ENCODE assay signal across 14 cellular contexts in the genomic region with DNA sequence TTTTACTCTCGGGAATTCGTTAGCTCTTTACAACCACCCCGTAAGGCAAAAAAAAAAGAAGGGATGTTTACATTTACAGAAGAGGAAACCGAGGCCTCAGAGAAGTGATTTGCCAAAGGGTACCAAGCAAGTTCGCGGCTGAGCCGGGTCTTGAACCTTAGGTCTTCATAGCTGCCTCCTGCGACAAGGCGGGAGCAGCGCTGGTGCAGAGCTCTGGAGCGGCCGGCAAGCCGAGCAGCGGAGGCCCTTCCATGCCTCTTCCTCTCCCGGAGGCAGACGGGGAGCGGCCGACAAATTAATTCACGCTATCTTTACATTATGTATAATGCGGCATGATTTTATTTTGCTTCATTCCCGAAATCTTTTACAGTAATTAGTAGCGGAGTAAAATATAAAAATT.
DNase-seq lines count a peak whose midpoint lies in the region; ATAC-seq, FAIRE-seq and TF ChIP-seq lines count a peak whose summit lies in the region.
"Had no signal": no experiment of that assay in that cellular context is flagged by ENCODE, and none has a peak within 500 bp of the region (broad histone marks: within the 10 kb centered on the region; RNA-seq: fewer than 3 reads in every experiment).

No MANE protein-coding gene starts in this region.

- TF ChIP-seq RAD21 in H1 (IDR thresholded peaks at IDR 0.05 in 1 of 2, conservative IDR thresholded peaks at IDR 0.05 in 1 of 2; ENCODE audit: low read depth in 2 of 2, low read length in 2 of 2): no peak

- H3K56ac ChIP-seq in H1 (replicated peaks; ENCODE audit: insufficient read length, low read depth, low read length) (no peak overlapping the region), mesendoderm (ENCODE audit: low read length) (peak overlapping the region; percentile 88)

- H3K4me3 ChIP-seq in H1 (ENCODE audit: extremely low read depth in 1 of 4, insufficient read depth in 2 of 4, low read depth in 3 of 4, low read length in 4 of 4) (no peak overlapping the region), mesendoderm (ENCODE audit: low read length) (no peak overlapping the region), upper lobe of right lung (peak overlapping the region; percentile 52)

- H2BK5ac ChIP-seq in H1 (ENCODE audit: low read depth, low read length) (no peak overlapping the region), mesendoderm (ENCODE audit: low read length) (no peak overlapping the region)

- H3K9me3 ChIP-seq in H1 (ENCODE audit: insufficient read depth in 2 of 2, low read depth in 1 of 2, low read length in 1 of 2): no peaks in the 10 kb centered on the region
- no peaks in the 10 kb centered on the region for H3K9me3 ChIP-seq in upper lobe of right lung
- H3K9me3 ChIP-seq: pancreas had no signal

- FAIRE-seq in H1 (lab: Jason Lieb, UNC): no peak
- FAIRE-seq: A204.1, bronchial epithelial cell, pancreas had no signal

- no peak overlapping the region for H2BK15ac ChIP-seq in H1 (ENCODE audit: low read length)
- no peak overlapping the region for H2BK15ac ChIP-seq in mesendoderm (replicated peaks; ENCODE audit: low read depth)

- H4K20me1 ChIP-seq in H1 (replicated peaks in 1 of 2; ENCODE audit: control insufficient read depth in 1 of 2, insufficient read depth in 2 of 2, low read length in 2 of 2): no peaks in the 10 kb centered on the region

- H3K18ac ChIP-seq in H1 (ENCODE audit: extremely low read depth, low read length): no peak overlapping the region
- peak overlapping the region; percentile 91 for H3K18ac ChIP-seq in mesendoderm (ENCODE audit: low read length)

- no peaks in the 10 kb centered on the region for H3K79me1 ChIP-seq in H1 (ENCODE audit: low read depth, low read length)
- H3K79me1 ChIP-seq in mesendoderm (ENCODE audit: low read length): no peaks in the 10 kb centered on the region

- no peak overlapping the region for H3K9ac ChIP-seq in H1 (replicated peaks in 1 of 4; ENCODE audit: extremely low read depth in 1 of 4, low read depth in 3 of 4, low read length in 3 of 4)
- peak overlapping the region; percentile 35 for H3K9ac ChIP-seq in mesendoderm (ENCODE audit: low read length)

- H3K4me1 ChIP-seq in H1 (replicated peaks in 1 of 4; ENCODE audit: control insufficient read depth in 3 of 4, insufficient read depth in 4 of 4, low read length in 3 of 4): peaks cover 3 to 13% (median 4%) of the 10 kb centered on the region in 4 experiments
- peaks cover 2% of the 10 kb centered on the region for H3K4me1 ChIP-seq in mesendoderm (ENCODE audit: control insufficient read depth, low read depth, low read length)
- H3K4me1 ChIP-seq in upper lobe of right lung: peaks cover 5% of the 10 kb centered on the region

- H2BK12ac ChIP-seq in H1 (ENCODE audit: low read depth, low read length): no peak overlapping the region

- TF ChIP-seq CTCF in H1 (IDR thresholded peaks at IDR 0.05; ENCODE audit: control extremely low read depth in 1 of 3, insufficient read depth in 1 of 3, low read depth in 1 of 3, low read length in 3 of 3) (no peak), upper lobe of right lung (IDR thresholded peaks at IDR 0.05) (no peak)

- H2BK120ac ChIP-seq in H1 (replicated peaks; ENCODE audit: low read depth, low read length) (no peak overlapping the region), mesendoderm (ENCODE audit: low read depth, low read length) (no peak overlapping the region)

- ATAC-seq in Right ventricle myocardium superior (ENCODE audit: poor library complexity) (no peak), left cardiac atrium (no peak), upper lobe of right lung (no peak), GM21723 (IDR thresholded peaks at IDR 0.05; ENCODE audit: unreplicated experiment) (no peak)

- H4K5ac ChIP-seq in H1 (ENCODE audit: insufficient read length, low read depth, low read length): no peak overlapping the region
- no peak overlapping the region for H4K5ac ChIP-seq in mesendoderm (ENCODE audit: low read length)

- H3K4me2 ChIP-seq in H1 (ENCODE audit: insufficient read depth in 1 of 2, low read depth in 2 of 2, low read length in 2 of 2): 0 out of 4 replicates have a peak overlapping the region, but pooled peaks of 1 of the 2 experiments have one; percentile 18
- no peak overlapping the region for H3K4me2 ChIP-seq in mesendoderm (ENCODE audit: low read length)

- peak overlapping the region; percentile 16 for H3K4ac ChIP-seq in H1 (replicated peaks; ENCODE audit: insufficient read length, low read depth, low read length)
- H3K4ac ChIP-seq in mesendoderm (ENCODE audit: low read depth, low read length): no peak overlapping the region

- H2AFZ ChIP-seq in H1 (ENCODE audit: low read length): no peak overlapping the region

- no peak overlapping the region for H3K14ac ChIP-seq in H1 (ENCODE audit: insufficient read length)

- H3K79me2 ChIP-seq in H1 (ENCODE audit: control insufficient read depth in 1 of 2, insufficient read depth in 2 of 2, low read length in 2 of 2): no peaks in the 10 kb centered on the region
- H3K79me2 ChIP-seq in mesendoderm (ENCODE audit: control insufficient read depth, insufficient read depth, low read length): no peaks in the 10 kb centered on the region

- no peak for TF ChIP-seq EP300 in H1 (IDR thresholded peaks at IDR 0.05; ENCODE audit: borderline replicate concordance in 1 of 2, low read depth in 2 of 2, low read length in 2 of 2)

- no peak overlapping the region for H4K91ac ChIP-seq in H1 (replicated peaks; ENCODE audit: insufficient read length, low read length)

- WGBS in H1 (ENCODE audit: extremely low coverage in 1 of 2, insufficient coverage in 1 of 2, insufficient read length in 1 of 2, insufficient replicate concordance in 2 of 2, low coverage in 1 of 2, low lambda C conversion rate in 2 of 2, missing lambda C conversion rate in 1 of 2), 2 experiments: 94% methylated on average over 22 of the region's 22 CpGs; no CpG with 5 or more reads in 1 of the 2 experiments
- no CpG with 5 or more reads among the region's 22 CpGs for WGBS in mesendoderm (ENCODE audit: extremely low coverage, insufficient coverage, low lambda C conversion rate)

- peaks cover 0 to 4% (median 0%) of the 10 kb centered on the region in 4 experiments; a peak in 1 of 7 replicates for H3K27me3 ChIP-seq in H1 (replicated peaks in 1 of 4; ENCODE audit: control insufficient read depth in 3 of 4, extremely low read depth in 1 of 4, insufficient read depth in 3 of 4, low read length in 3 of 4)
- no peaks in the 10 kb centered on the region for H3K27me3 ChIP-seq in mesendoderm (ENCODE audit: insufficient read depth, low read length, poor library complexity)
- H3K27me3 ChIP-seq in upper lobe of right lung: no peaks in the 10 kb centered on the region
- H3K27me3 ChIP-seq: pancreas had no signal

- H3K23ac ChIP-seq in H1 (ENCODE audit: insufficient read length): no peak overlapping the region
- no peak overlapping the region for H3K23ac ChIP-seq in mesendoderm (ENCODE audit: low read length)

- POLR2A ChIA-PET in H1 (lab: Charles Lee; ENCODE audit: partially characterized antibody): no interaction called here

- CTCF ChIA-PET in H1 (lab: Charles Lee; ENCODE audit: partially characterized antibody): interaction anchor here (0.7 to 8.7 kb wide), 14 partner anchors 18 to 576 kb away, joined by 3 to 79 read pairs (median 4); no protein-coding TSS in a partner anchor

- H2AK5ac ChIP-seq in H1 (ENCODE audit: low read depth, low read length) (no peak overlapping the region), mesendoderm (ENCODE audit: low read length) (no peak overlapping the region)

- DNase-seq in Right ventricle myocardium superior (peak; percentile 46), left cardiac atrium (no peak), H1 (ENCODE audit: low read depth in 1 of 2, low spot score in 2 of 2) (no peak), mesendoderm (no peak), upper lobe of right lung (no peak), SW 1271 (lab: John Stamatoyannopoulos, UW) (no peak)
- no peak for DNase-seq in stimulated activated CD4-positive, alpha-beta T cell treated with anti-CD3 and anti-CD28 coated beads, Interleukin-2, amount 100 ng/mL, for 48 hours
- DNase-seq: activated B cell treated with CpG ODN at 0.5 μM for 24 hours; effector memory CD4-positive, alpha-beta T cell; NCI-H526 had no signal

- no peak overlapping the region for H4K8ac ChIP-seq in H1 (ENCODE audit: extremely low read depth, insufficient read depth, low read length)
- H4K8ac ChIP-seq in mesendoderm (ENCODE audit: low read depth, low read length): no peak overlapping the region

- H3K27ac ChIP-seq in H1 (ENCODE audit: low read depth, low read length) (no peak overlapping the region), mesendoderm (ENCODE audit: low read depth, low read length) (no peak overlapping the region), upper lobe of right lung (no peak overlapping the region)

- H3K36me3 ChIP-seq in H1 (ENCODE audit: control insufficient read depth in 2 of 4, insufficient read depth in 4 of 4, low read length in 3 of 4) (no peaks in the 10 kb centered on the region), mesendoderm (ENCODE audit: control insufficient read depth, insufficient read depth, low read length) (no peaks in the 10 kb centered on the region), upper lobe of right lung (no peaks in the 10 kb centered on the region)
- H3K36me3 ChIP-seq: pancreas had no signal

- H3K23me2 ChIP-seq in H1 (ENCODE audit: low read depth, low read length): no peaks in the 10 kb centered on the region; the same call in 1 of the 2 replicates

- no peak for TF ChIP-seq POLR2A in H1 (IDR thresholded peaks at IDR 0.05; ENCODE audit: control extremely low read depth in 1 of 2, low read depth in 2 of 2, low read length in 2 of 2)

- no peak overlapping the region for H2BK20ac ChIP-seq in H1 (ENCODE audit: low read length)

- intact Hi-C loops in Right ventricle myocardium superior (cut with DNase I): loop anchor here (10.0 kb wide), 2 partner anchors 164 to 316 kb away; no protein-coding TSS in a partner anchor
- intact Hi-C loops in left cardiac atrium (cut with DNase I): loop anchor here in 1 of 2 donors (5.0 kb wide), 2 partner anchors 166 to 961 kb away; no protein-coding TSS in a partner anchor
- intact Hi-C loops in upper lobe of right lung (cut with DNase I): no loop called here

TF ChIP-seq in H1, 55 proteins besides CTCF, POLR2A, EP300 and RAD21:
- TF ChIP-seq TBP (IDR thresholded peaks at IDR 0.05; ENCODE audit: low read depth, low read length): no peak
- TF ChIP-seq, protein P1, sequence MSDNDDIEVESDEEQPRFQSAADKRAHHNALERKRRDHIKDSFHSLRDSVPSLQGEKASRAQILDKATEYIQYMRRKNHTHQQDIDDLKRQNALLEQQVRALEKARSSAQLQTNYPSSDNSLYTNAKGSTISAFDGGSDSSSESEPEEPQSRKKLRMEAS (IDR thresholded peaks at IDR 0.05): no peak
- no peak for TF ChIP-seq SIRT6 (IDR thresholded peaks at IDR 0.05; ENCODE audit: low read length)
- TF ChIP-seq SP4 (IDR thresholded peaks at IDR 0.05; ENCODE audit: low read length): no peak
